ENCODE assay signal across 1 cellular context in genomic region chr3:183129243-183129642, GRCh38.
TF ChIP-seq lines count a peak whose summit lies in the region.

No MANE protein-coding gene starts in this region.

TF ChIP-seq in K562, 482 proteins besides CTCF, POLR2A, EP300 and RAD21:
- TF ChIP-seq, protein P1, sequence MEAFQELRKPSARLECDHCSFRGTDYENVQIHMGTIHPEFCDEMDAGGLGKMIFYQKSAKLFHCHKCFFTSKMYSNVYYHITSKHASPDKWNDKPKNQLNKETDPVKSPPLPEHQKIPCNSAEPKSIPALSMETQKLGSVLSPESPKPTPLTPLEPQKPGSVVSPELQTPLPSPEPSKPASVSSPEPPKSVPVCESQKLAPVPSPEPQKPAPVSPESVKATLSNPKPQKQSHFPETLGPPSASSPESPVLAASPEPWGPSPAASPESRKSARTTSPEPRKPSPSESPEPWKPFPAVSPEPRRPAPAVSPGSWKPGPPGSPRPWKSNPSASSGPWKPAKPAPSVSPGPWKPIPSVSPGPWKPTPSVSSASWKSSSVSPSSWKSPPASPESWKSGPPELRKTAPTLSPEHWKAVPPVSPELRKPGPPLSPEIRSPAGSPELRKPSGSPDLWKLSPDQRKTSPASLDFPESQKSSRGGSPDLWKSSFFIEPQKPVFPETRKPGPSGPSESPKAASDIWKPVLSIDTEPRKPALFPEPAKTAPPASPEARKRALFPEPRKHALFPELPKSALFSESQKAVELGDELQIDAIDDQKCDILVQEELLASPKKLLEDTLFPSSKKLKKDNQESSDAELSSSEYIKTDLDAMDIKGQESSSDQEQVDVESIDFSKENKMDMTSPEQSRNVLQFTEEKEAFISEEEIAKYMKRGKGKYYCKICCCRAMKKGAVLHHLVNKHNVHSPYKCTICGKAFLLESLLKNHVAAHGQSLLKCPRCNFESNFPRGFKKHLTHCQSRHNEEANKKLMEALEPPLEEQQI (IDR thresholded peaks at IDR 0.05): no peak
- TF ChIP-seq KDM5B (IDR thresholded peaks at IDR 0.05; ENCODE audit: insufficient replicate concordance, low read depth, low read length) (no peak), STAT6 (CRISPR knock-in tag; IDR thresholded peaks at IDR 0.05) (no peak), MYBL2 (IDR thresholded peaks at IDR 0.05; ENCODE audit: low read depth) (no peak), MYBL2 (CRISPR knock-in tag; IDR thresholded peaks at IDR 0.05; ENCODE audit: borderline replicate concordance) (no peak), POU5F1 (IDR thresholded peaks at IDR 0.05; ENCODE audit: borderline replicate concordance, low read depth, low read length, partially characterized antibody) (no peak), HMG20B (CRISPR knock-in tag; IDR thresholded peaks at IDR 0.05) (no peak), TRIM24 (IDR thresholded peaks at IDR 0.05) (peak in 1 of 2 experiments; percentile 42; a peak in 1 of 4 replicates), CHD1 (IDR thresholded peaks at IDR 0.05; ENCODE audit: low read length) (no peak), CHD4 (IDR thresholded peaks at IDR 0.05; ENCODE audit: insufficient read depth, insufficient replicate concordance, low read depth, low read length, poor library complexity, severe bottlenecking) (no peak), ATF1 (CRISPR knock-in tag; IDR thresholded peaks at IDR 0.05) (no peak), ATF1 (tag; IDR thresholded peaks at IDR 0.05) (peak; percentile 39), ZBTB26 (CRISPR knock-in tag; IDR thresholded peaks at IDR 0.05) (no peak), TRIM28 (IDR thresholded peaks at IDR 0.05) (0 out of 2 replicates have a peak, but pooled peaks have one; percentile 56), ZNF75A (CRISPR knock-in tag; IDR thresholded peaks at IDR 0.05) (no peak), EGR1 (conservative IDR thresholded peaks at IDR 0.05) (no peak), CBX3 (IDR thresholded peaks at IDR 0.05; ENCODE audit: borderline replicate concordance in 1 of 2, low read length in 2 of 2) (0 out of 3 replicates have a peak, but pooled peaks of 1 of the 2 experiments have one; percentile 20), SP1 (CRISPR knock-in tag; IDR thresholded peaks at IDR 0.05) (no peak), NCOR1 (IDR thresholded peaks at IDR 0.05) (no peak), CCNT2 (IDR thresholded peaks at IDR 0.05; ENCODE audit: borderline replicate concordance, extremely low read depth, insufficient read length, low read depth, low read length) (no peak), MITF (IDR thresholded peaks at IDR 0.05) (no peak), ZFPM2 (CRISPR knock-in tag; IDR thresholded peaks at IDR 0.05) (no peak), CBFA2T3 (IDR thresholded peaks at IDR 0.05) (no peak), PHF20 (IDR thresholded peaks at IDR 0.05; ENCODE audit: partially characterized antibody) (no peak)
- TF ChIP-seq, protein P2, sequence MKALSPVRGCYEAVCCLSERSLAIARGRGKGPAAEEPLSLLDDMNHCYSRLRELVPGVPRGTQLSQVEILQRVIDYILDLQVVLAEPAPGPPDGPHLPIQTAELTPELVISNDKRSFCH (CRISPR knock-in tag; IDR thresholded peaks at IDR 0.05): no peak
- TF ChIP-seq, protein P2 (tag; IDR thresholded peaks at IDR 0.05): no peak
- TF ChIP-seq, protein P3, sequence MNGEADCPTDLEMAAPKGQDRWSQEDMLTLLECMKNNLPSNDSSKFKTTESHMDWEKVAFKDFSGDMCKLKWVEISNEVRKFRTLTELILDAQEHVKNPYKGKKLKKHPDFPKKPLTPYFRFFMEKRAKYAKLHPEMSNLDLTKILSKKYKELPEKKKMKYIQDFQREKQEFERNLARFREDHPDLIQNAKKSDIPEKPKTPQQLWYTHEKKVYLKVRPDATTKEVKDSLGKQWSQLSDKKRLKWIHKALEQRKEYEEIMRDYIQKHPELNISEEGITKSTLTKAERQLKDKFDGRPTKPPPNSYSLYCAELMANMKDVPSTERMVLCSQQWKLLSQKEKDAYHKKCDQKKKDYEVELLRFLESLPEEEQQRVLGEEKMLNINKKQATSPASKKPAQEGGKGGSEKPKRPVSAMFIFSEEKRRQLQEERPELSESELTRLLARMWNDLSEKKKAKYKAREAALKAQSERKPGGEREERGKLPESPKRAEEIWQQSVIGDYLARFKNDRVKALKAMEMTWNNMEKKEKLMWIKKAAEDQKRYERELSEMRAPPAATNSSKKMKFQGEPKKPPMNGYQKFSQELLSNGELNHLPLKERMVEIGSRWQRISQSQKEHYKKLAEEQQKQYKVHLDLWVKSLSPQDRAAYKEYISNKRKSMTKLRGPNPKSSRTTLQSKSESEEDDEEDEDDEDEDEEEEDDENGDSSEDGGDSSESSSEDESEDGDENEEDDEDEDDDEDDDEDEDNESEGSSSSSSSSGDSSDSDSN (IDR thresholded peaks at IDR 0.05; ENCODE audit: borderline replicate concordance in 1 of 2, low read depth in 2 of 2, low read length in 2 of 2): no peak
- TF ChIP-seq, protein P4, sequence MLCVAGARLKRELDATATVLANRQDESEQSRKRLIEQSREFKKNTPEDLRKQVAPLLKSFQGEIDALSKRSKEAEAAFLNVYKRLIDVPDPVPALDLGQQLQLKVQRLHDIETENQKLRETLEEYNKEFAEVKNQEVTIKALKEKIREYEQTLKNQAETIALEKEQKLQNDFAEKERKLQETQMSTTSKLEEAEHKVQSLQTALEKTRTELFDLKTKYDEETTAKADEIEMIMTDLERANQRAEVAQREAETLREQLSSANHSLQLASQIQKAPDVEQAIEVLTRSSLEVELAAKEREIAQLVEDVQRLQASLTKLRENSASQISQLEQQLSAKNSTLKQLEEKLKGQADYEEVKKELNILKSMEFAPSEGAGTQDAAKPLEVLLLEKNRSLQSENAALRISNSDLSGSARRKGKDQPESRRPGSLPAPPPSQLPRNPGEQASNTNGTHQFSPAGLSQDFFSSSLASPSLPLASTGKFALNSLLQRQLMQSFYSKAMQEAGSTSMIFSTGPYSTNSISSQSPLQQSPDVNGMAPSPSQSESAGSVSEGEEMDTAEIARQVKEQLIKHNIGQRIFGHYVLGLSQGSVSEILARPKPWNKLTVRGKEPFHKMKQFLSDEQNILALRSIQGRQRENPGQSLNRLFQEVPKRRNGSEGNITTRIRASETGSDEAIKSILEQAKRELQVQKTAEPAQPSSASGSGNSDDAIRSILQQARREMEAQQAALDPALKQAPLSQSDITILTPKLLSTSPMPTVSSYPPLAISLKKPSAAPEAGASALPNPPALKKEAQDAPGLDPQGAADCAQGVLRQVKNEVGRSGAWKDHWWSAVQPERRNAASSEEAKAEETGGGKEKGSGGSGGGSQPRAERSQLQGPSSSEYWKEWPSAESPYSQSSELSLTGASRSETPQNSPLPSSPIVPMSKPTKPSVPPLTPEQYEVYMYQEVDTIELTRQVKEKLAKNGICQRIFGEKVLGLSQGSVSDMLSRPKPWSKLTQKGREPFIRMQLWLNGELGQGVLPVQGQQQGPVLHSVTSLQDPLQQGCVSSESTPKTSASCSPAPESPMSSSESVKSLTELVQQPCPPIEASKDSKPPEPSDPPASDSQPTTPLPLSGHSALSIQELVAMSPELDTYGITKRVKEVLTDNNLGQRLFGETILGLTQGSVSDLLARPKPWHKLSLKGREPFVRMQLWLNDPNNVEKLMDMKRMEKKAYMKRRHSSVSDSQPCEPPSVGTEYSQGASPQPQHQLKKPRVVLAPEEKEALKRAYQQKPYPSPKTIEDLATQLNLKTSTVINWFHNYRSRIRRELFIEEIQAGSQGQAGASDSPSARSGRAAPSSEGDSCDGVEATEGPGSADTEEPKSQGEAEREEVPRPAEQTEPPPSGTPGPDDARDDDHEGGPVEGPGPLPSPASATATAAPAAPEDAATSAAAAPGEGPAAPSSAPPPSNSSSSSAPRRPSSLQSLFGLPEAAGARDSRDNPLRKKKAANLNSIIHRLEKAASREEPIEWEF (CRISPR knock-in tag; IDR thresholded peaks at IDR 0.05): no peak
- TF ChIP-seq, protein P5, sequence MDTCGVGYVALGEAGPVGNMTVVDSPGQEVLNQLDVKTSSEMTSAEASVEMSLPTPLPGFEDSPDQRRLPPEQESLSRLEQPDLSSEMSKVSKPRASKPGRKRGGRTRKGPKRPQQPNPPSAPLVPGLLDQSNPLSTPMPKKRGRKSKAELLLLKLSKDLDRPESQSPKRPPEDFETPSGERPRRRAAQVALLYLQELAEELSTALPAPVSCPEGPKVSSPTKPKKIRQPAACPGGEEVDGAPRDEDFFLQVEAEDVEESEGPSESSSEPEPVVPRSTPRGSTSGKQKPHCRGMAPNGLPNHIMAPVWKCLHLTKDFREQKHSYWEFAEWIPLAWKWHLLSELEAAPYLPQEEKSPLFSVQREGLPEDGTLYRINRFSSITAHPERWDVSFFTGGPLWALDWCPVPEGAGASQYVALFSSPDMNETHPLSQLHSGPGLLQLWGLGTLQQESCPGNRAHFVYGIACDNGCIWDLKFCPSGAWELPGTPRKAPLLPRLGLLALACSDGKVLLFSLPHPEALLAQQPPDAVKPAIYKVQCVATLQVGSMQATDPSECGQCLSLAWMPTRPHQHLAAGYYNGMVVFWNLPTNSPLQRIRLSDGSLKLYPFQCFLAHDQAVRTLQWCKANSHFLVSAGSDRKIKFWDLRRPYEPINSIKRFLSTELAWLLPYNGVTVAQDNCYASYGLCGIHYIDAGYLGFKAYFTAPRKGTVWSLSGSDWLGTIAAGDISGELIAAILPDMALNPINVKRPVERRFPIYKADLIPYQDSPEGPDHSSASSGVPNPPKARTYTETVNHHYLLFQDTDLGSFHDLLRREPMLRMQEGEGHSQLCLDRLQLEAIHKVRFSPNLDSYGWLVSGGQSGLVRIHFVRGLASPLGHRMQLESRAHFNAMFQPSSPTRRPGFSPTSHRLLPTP (IDR thresholded peaks at IDR 0.05; ENCODE audit: borderline replicate concordance, extremely low read depth, insufficient read length): no peak
- TF ChIP-seq, protein P6, sequence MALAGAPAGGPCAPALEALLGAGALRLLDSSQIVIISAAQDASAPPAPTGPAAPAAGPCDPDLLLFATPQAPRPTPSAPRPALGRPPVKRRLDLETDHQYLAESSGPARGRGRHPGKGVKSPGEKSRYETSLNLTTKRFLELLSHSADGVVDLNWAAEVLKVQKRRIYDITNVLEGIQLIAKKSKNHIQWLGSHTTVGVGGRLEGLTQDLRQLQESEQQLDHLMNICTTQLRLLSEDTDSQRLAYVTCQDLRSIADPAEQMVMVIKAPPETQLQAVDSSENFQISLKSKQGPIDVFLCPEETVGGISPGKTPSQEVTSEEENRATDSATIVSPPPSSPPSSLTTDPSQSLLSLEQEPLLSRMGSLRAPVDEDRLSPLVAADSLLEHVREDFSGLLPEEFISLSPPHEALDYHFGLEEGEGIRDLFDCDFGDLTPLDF (CRISPR knock-in tag; IDR thresholded peaks at IDR 0.05): no peak
